In the genomic region with DNA sequence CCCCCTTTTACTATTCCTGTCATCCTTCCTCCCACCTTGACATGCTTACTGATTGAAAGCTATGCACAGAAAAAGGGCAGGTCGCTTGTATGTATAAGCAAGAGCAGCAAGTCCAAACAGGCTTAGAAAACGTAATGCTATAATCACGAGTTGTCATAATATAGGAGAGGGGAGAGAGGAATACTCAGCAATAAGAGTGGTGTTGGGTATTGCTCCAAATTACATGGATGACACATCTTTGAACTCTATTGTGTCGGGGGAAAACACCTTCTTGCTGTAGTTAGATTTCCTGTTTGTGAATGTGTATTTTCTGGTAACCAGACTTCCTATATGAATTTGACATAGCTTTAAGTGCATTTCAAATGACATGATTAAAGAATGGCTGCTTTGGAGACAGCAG, we compare ENCODE assay signal across 10 cellular contexts. TPM values are rescaled to one million over a fixed set of nuclear protein-coding genes. Genes with fewer than 3 reads are reported as not detected.
DNase-seq lines count a peak whose midpoint lies in the region; ATAC-seq and TF ChIP-seq lines count a peak whose summit lies in the region.
"Had no signal": no experiment of that assay in that cellular context is flagged by ENCODE, and none has a peak within 500 bp of the region (broad histone marks: within the 10 kb centered on the region; RNA-seq: fewer than 3 reads in every experiment).

No MANE protein-coding gene starts in this region.

- CTCF ChIA-PET in Panc1 (lab: Charles Lee): interaction anchor here (0.7 kb wide), 1 partner anchor 172 kb away, joined by 9 read pairs; no protein-coding TSS in a partner anchor
- CTCF ChIA-PET in PC-9 (lab: Charles Lee): no interaction called here
- CTCF ChIA-PET in WTC11 (lab: Charles Lee): interaction anchor here (1.2 kb wide), 1 partner anchor 8 kb away, joined by 3 read pairs; a partner anchor contains a TSS

- POLR2A ChIA-PET in Panc1 (lab: Charles Lee) (interaction anchor here (0.6 kb wide), 1 partner anchor 453 kb away, joined by 4 read pairs; no protein-coding TSS in a partner anchor), PC-9 (lab: Charles Lee; ENCODE audit: unreplicated experiment) (interaction anchor here (0.5 kb wide), 1 partner anchor 9 kb away, joined by 5 read pairs; no protein-coding TSS in a partner anchor), WTC11 (lab: Charles Lee) (no interaction called here)

- intact Hi-C loops in natural killer cell (cut with micrococcal nuclease): no loop called here
- intact Hi-C loops in Panc1 (cut with micrococcal nuclease; ENCODE audit: unreplicated experiment): no loop called here
- intact Hi-C loops in PC-9 (cut with micrococcal nuclease; ENCODE audit: unreplicated experiment): no loop called here

- H3K9me3 ChIP-seq in Panc1 (ENCODE audit: control insufficient read depth, insufficient read depth, low read depth, low read length): no peaks in the 10 kb centered on the region
- H3K9me3 ChIP-seq in PC-9 (ENCODE audit: insufficient read depth, low read depth): peaks cover 7% of the 10 kb centered on the region
- H3K9me3 ChIP-seq in SJCRH30 (replicated peaks): no peaks in the 10 kb centered on the region

- H3K4me1 ChIP-seq in Panc1 (ENCODE audit: control insufficient read depth, insufficient read depth, low read length) (peaks cover 43% of the 10 kb centered on the region), PC-9 (replicated peaks; ENCODE audit: insufficient read depth) (peaks cover 20% of the 10 kb centered on the region), SJCRH30 (peaks cover 9% of the 10 kb centered on the region)

- peaks cover 35 to 53% of the 10 kb centered on the region in 2 donors for H3K27me3 Mint-ChIP-seq in natural killer cell treated with Interleukin-12 subunit alpha and Interleukin-12 subunit beta and Interleukin-15 and Interleukin-18, amount 100 ng/mL, for 72 hours
- peaks cover 20 to 26% of the 10 kb centered on the region in 2 donors for H3K27me3 Mint-ChIP-seq in natural killer cell (ENCODE audit: low read depth in 2 of 2)
- no peaks in the 10 kb centered on the region for H3K27me3 Mint-ChIP-seq in WTC11 (ENCODE audit: low read depth)

- H2AFZ ChIP-seq in PC-9: no peak overlapping the region

- no peaks in the 10 kb centered on the region for H3K9me2 ChIP-seq in PC-9 (ENCODE audit: insufficient read depth)

- peak overlapping the region; percentile 48 for H3K4me3 Mint-ChIP-seq in natural killer cell treated with Interleukin-12 subunit alpha and Interleukin-12 subunit beta and Interleukin-15 and Interleukin-18, amount 100 ng/mL, for 72 hours
- H3K4me3 Mint-ChIP-seq in natural killer cell (no peak overlapping the region), WTC11 (no peak overlapping the region)
- H3K4me3 Mint-ChIP-seq: B cell had no signal

- no peaks in the 10 kb centered on the region for H3K36me3 ChIP-seq in Panc1 (ENCODE audit: control insufficient read depth, insufficient read depth, low read length)
- H3K36me3 ChIP-seq in PC-9 (ENCODE audit: low read depth): 0 out of 2 replicates have a peak, but pooled peaks cover 9% of the 10 kb centered on the region
- peaks cover 6% of the 10 kb centered on the region for H3K36me3 ChIP-seq in SJCRH30

- H3K27me3 ChIP-seq in Panc1 (ENCODE audit: control insufficient read depth, insufficient read depth, low read length) (no peaks in the 10 kb centered on the region), PC-9 (ENCODE audit: insufficient read depth, low read depth) (no peaks in the 10 kb centered on the region), SJCRH30 (no peaks in the 10 kb centered on the region)

- H3K9me3 Mint-ChIP-seq in natural killer cell treated with Interleukin-12 subunit alpha and Interleukin-12 subunit beta and Interleukin-15 and Interleukin-18, amount 100 ng/mL, for 72 hours: peaks cover 7% of the 10 kb centered on the region
- H3K9me3 Mint-ChIP-seq in natural killer cell (no peaks in the 10 kb centered on the region), WTC11 (peaks cover 7% of the 10 kb centered on the region; the same call in 1 of the 2 replicates)

- no peak for TF ChIP-seq CTCF in natural killer cell (IDR thresholded peaks at IDR 0.05)
- no peak for TF ChIP-seq CTCF in Panc1 (IDR thresholded peaks at IDR 0.05)
- no peak for TF ChIP-seq CTCF in PC-9 (conservative IDR thresholded peaks at IDR 0.05)
- no peak for TF ChIP-seq CTCF in WTC11 (IDR thresholded peaks at IDR 0.05)

- H3K27ac Mint-ChIP-seq in natural killer cell treated with Interleukin-12 subunit alpha and Interleukin-12 subunit beta and Interleukin-15 and Interleukin-18, amount 100 ng/mL, for 72 hours: peak overlapping the region; percentile 7 to 45
- no peak overlapping the region for H3K27ac Mint-ChIP-seq in natural killer cell
- no peak overlapping the region for H3K27ac Mint-ChIP-seq in WTC11
- H3K27ac Mint-ChIP-seq: B cell had no signal

- H3K27ac ChIP-seq in Panc1 (ENCODE audit: low read length) (peak overlapping the region; percentile 36), PC-9 (no peak overlapping the region), SJCRH30 (no peak overlapping the region)

- H3F3A ChIP-seq in PC-9 (ENCODE audit: insufficient read depth, low read depth): peaks cover 6% of the 10 kb centered on the region; the same call in 1 of the 2 replicates

- peaks cover 4% of the 10 kb centered on the region for H3K36me3 Mint-ChIP-seq in natural killer cell treated with Interleukin-12 subunit alpha and Interleukin-12 subunit beta and Interleukin-15 and Interleukin-18, amount 100 ng/mL, for 72 hours
- H3K36me3 Mint-ChIP-seq in natural killer cell (no peaks in the 10 kb centered on the region), WTC11 (no peaks in the 10 kb centered on the region)

- H3K4me2 ChIP-seq in PC-9: no peak overlapping the region

- in situ Hi-C loops in Panc1 (cut with HindIII; ENCODE audit: low pct_unique_long_range_greater_than_20kb, low sequenced_read_pairs): no loop called here

- no peak for DNase-seq in natural killer cell treated with Interleukin-12 subunit alpha and Interleukin-12 subunit beta and Interleukin-15 and Interleukin-18, amount 100 ng/mL, for 72 hours (ENCODE audit: low spot score)
- DNase-seq in natural killer cell: no peak
- no peak for DNase-seq in Panc1 (ENCODE audit: low read depth, low spot score)
- no peak for DNase-seq in cerebellar nuclear complex (lab: John Stamatoyannopoulos, UW)
- no peak for DNase-seq in PC-9
- no peak for DNase-seq in SJCRH30
- DNase-seq in WTC11 (ENCODE audit: low spot score): no peak
- DNase-seq: NCI-H510A treated with DMSO at 0.1 percent for 48 hours had no signal

- peak; percentile 77 to 88 for ATAC-seq in natural killer cell treated with Interleukin-12 subunit alpha and Interleukin-12 subunit beta and Interleukin-15 and Interleukin-18, amount 100 ng/mL, for 72 hours
- ATAC-seq in natural killer cell (no peak), HG02938 (IDR thresholded peaks at IDR 0.05; ENCODE audit: unreplicated experiment) (peak; percentile 41), Panc1 (no peak), WTC11 (no peak)

- peaks cover 90% of the 10 kb centered on the region for H3K79me2 ChIP-seq in PC-9 (ENCODE audit: low read depth)

- H3K4me1 Mint-ChIP-seq in natural killer cell treated with Interleukin-12 subunit alpha and Interleukin-12 subunit beta and Interleukin-15 and Interleukin-18, amount 100 ng/mL, for 72 hours (ENCODE audit: low read depth in 2 of 2): peaks cover 3 to 11% of the 10 kb centered on the region in 2 donors
- H3K4me1 Mint-ChIP-seq in natural killer cell (no peaks in the 10 kb centered on the region), WTC11 (peaks cover 8% of the 10 kb centered on the region)

- no TSS peak for BruUV-seq in Panc1 (replicated peaks; lab: Mats Ljungman, UMichigan)
- BruUV-seq in PC-9 (replicated peaks; lab: Mats Ljungman, UMichigan): no TSS peak

- no peaks in the 10 kb centered on the region; the same call in 1 of the 2 replicates for H4K20me1 ChIP-seq in PC-9 (ENCODE audit: insufficient read depth)

- H3K4me3 ChIP-seq in Panc1 (ENCODE audit: low read depth in 2 of 2, low read length in 2 of 2) (no peak overlapping the region), PC-9 (no peak overlapping the region), SJCRH30 (no peak overlapping the region)

TF ChIP-seq in WTC11, 78 proteins besides CTCF, POLR2A, EP300 and RAD21 (continues in another document):
- TF ChIP-seq, protein P1, sequence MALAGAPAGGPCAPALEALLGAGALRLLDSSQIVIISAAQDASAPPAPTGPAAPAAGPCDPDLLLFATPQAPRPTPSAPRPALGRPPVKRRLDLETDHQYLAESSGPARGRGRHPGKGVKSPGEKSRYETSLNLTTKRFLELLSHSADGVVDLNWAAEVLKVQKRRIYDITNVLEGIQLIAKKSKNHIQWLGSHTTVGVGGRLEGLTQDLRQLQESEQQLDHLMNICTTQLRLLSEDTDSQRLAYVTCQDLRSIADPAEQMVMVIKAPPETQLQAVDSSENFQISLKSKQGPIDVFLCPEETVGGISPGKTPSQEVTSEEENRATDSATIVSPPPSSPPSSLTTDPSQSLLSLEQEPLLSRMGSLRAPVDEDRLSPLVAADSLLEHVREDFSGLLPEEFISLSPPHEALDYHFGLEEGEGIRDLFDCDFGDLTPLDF (CRISPR knock-in tag; IDR thresholded peaks at IDR 0.05): no peak
- TF ChIP-seq KAT7 (CRISPR knock-in tag; IDR thresholded peaks at IDR 0.05; ENCODE audit: borderline replicate concordance) (no peak), NFE2L1 (CRISPR knock-in tag; IDR thresholded peaks at IDR 0.05) (no peak), RORB (CRISPR knock-in tag; IDR thresholded peaks at IDR 0.05) (no peak), TEAD1 (CRISPR knock-in tag; IDR thresholded peaks at IDR 0.05) (no peak)

RNA-seq across cellular contexts. Expression of a gene that starts 7.5 kb away (rescaled TPM):
- total RNA-seq in natural killer cell treated with Interleukin-12 subunit alpha and Interleukin-12 subunit beta and Interleukin-15 and Interleukin-18, amount 100 ng/mL, for 72 hours: 1 to 10 TPM in 1 of 2 donors, under 1 TPM in 1; 0.33 to 3.6 TPM
- total RNA-seq in natural killer cell (under 1 TPM in 1 of 3 donors, not detected in 2; 0.16 TPM), Panc1 (2021; ENCODE audit: unreplicated experiment) (103 TPM), PC-9 (2021) (237 and 287 TPM in 2 replicates), WTC11 (2021) (9.4 to 12.8 TPM (median 11.6 TPM) in 3 replicates)
- 33.7 TPM for polyA plus RNA-seq in Panc1 (2012; ENCODE audit: insufficient read length)
- 121 and 129 TPM in 2 replicates for total RNA-seq in SJCRH30 (2014; rRNA removed; shearing (Covaris generic))

Comparison
In these comparisons a context has a peak if more than half of its experiments do, and no peak if none do; other contexts are left out.
1. ATAC-seq: peak in natural killer cell treated with Interleukin-12 subunit alpha and Interleukin-12 subunit beta and Interleukin-15 and Interleukin-18, amount 100 ng/mL, for 72 hours (2 of 2) and HG02938 (single experiment); none in natural killer cell (0 of 3), Panc1 (single experiment) and WTC11 (single experiment).
2. H3K27ac Mint-ChIP-seq: peak in natural killer cell treated with Interleukin-12 subunit alpha and Interleukin-12 subunit beta and Interleukin-15 and Interleukin-18, amount 100 ng/mL, for 72 hours (2 of 2); none in natural killer cell (0 of 2) and WTC11 (single experiment).